Comparison of ENCODE assay signal across 8 cellular contexts in the genomic region with DNA sequence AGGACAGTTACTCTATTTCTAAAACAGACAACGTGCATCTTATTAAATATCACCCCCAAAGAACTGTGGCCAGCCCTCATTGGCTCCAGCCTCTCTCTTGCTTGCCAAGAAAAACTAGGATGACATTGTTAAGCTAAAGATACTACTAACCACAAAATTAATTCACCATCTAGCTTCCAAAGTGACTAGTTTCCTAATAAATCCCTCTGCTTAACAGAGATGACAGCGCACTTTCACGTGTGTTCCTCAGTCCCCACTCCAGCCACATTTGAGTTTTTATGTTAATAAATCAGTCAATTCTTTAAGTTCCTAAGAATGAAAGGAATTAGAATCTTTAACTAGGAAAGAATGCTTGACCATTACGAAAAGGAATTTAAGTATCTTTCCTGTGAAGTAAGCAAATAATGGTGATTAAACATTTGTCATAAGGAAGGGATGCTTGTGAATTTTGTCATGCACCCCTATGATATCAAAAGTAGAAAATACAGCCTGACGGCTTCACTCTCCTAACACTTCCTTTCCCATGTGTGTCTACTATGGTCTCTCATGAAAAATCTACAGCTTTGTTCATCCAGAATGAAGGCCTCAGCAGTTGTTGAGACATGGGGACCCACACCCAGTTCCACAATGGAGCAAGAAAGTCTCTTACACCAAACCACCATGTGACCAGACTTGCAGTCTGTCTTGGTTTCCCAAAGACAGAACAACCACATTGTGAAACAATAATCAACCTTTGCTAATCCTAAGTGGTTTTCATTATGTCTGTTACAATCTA. TPM values are rescaled to one million over a fixed set of nuclear protein-coding genes. Genes with fewer than 3 reads are reported as not detected.
DNase-seq lines count a peak whose midpoint lies in the region; ATAC-seq and TF ChIP-seq lines count a peak whose summit lies in the region.

No MANE protein-coding gene starts in this region.

- H3K4me3 ChIP-seq in ACC112 (ENCODE audit: low read depth, low read length) (peak overlapping the region; percentile 51), BE2C (ENCODE audit: low read depth, low read length) (no peak overlapping the region)

- H3K27me3 Mint-ChIP-seq in brain, result no peaks in the 10 kb centered on the region
- H3K27me3 Mint-ChIP-seq in memory B cell, result no peaks in the 10 kb centered on the region

- peaks cover 15% of the 10 kb centered on the region for H3K36me3 Mint-ChIP-seq in brain
- H3K36me3 Mint-ChIP-seq in memory B cell, result no peaks in the 10 kb centered on the region

- peaks cover 92% of the 10 kb centered on the region for H3K4me1 Mint-ChIP-seq in brain
- peaks cover 52% of the 10 kb centered on the region for H3K4me1 Mint-ChIP-seq in memory B cell

- DNase-seq in HS-27A (ENCODE audit: low read depth) (peak; percentile 84), memory B cell (ENCODE audit: low spot score in 2 of 2) (no peak), BE2C (no peak), GDM1 (lab: John Stamatoyannopoulos, UW) (no peak), DMS79 (lab: John Stamatoyannopoulos, UW) (no peak)
- DNase-seq in activated CD4-positive, CD25-positive, alpha-beta regulatory T cell treated with anti-CD3 and anti-CD28 coated beads, Interleukin-2, amount 50 U/mL, for 72 hours, result no peak

- H3K4me1 ChIP-seq in ACC112 (ENCODE audit: control insufficient read depth, insufficient read depth, low read length, unreplicated experiment) (peaks cover 88% of the 10 kb centered on the region), BE2C (peaks cover 15% of the 10 kb centered on the region)

- no peak for ATAC-seq in memory B cell (ENCODE audit: low read depth)

- H3K36me3 ChIP-seq in ACC112 (ENCODE audit: insufficient read depth, low read length) (peaks cover 13% of the 10 kb centered on the region; the same call in 1 of the 2 replicates), BE2C (no peaks in the 10 kb centered on the region)

- H2AFZ ChIP-seq in ACC112 (ENCODE audit: low read length, unreplicated experiment), result no peak overlapping the region

- H3K27me3 ChIP-seq in ACC112 (ENCODE audit: insufficient read depth, low read length) (no peaks in the 10 kb centered on the region), BE2C (no peaks in the 10 kb centered on the region)

- H3K4me3 Mint-ChIP-seq in brain, result peak overlapping the region in 3 of 5 experiments; percentile 39 to 59 (median 46)
- no peak overlapping the region for H3K4me3 Mint-ChIP-seq in memory B cell

- H3K27ac ChIP-seq in ACC112 (ENCODE audit: low read depth, low read length), result peak overlapping the region; percentile 98

- TF ChIP-seq CTCF in brain (conservative IDR thresholded peaks at IDR 0.05) (no peak), BE2C (IDR thresholded peaks at IDR 0.05; ENCODE audit: low read depth, low read length) (no peak)

- H3K27ac Mint-ChIP-seq in brain (peak overlapping the region in 4 of 5 experiments; percentile 31 to 88 (median 62)), memory B cell (peak overlapping the region; percentile 58)

- H3K9me3 ChIP-seq in BE2C, result no peaks in the 10 kb centered on the region

- no peaks in the 10 kb centered on the region for H3K9me3 Mint-ChIP-seq in brain
- no peaks in the 10 kb centered on the region for H3K9me3 Mint-ChIP-seq in memory B cell

- H3K79me2 ChIP-seq in ACC112 (ENCODE audit: control insufficient read depth, insufficient read depth, low read length, unreplicated experiment), result peaks cover 96% of the 10 kb centered on the region

RNA-seq across cellular contexts. Expression of a gene that starts 8.1 kb away (rescaled TPM):
- 78.9 TPM for polyA plus RNA-seq in brain (ENCODE audit: insufficient read depth, low read depth, low replicate concordance)
- 86.3 TPM for polyA plus RNA-seq in BE2C (2012; ENCODE audit: insufficient read depth, insufficient read length, low read depth)
